9 cellular contexts compared by ENCODE assay signal in genomic region chr19:39957886-39958285, GRCh38. TPM values are rescaled to one million over a fixed set of nuclear protein-coding genes. Genes with fewer than 3 reads are reported as not detected.
DNase-seq lines count a peak whose midpoint lies in the region; ATAC-seq and TF ChIP-seq lines count a peak whose summit lies in the region.
"Not testable (repeated sequence)": the region's sequence is repeated elsewhere in the genome, so short reads cannot be mapped to it uniquely, and the experiment has no call there.
"Had no signal": no experiment of that assay in that cellular context is flagged by ENCODE, and none has a peak within 500 bp of the region (broad histone marks: within the 10 kb centered on the region; RNA-seq: fewer than 3 reads in every experiment).

No MANE protein-coding gene starts in this region.

- not testable (repeated sequence) for H3K4me3 ChIP-seq in CD8-positive, alpha-beta T cell (ENCODE audit: low read depth, low read length); OCI-LY3 (ENCODE audit: low read length); endodermal cell (ENCODE audit: low read length)

- H3K9me3 Mint-ChIP-seq in CD8-positive, alpha-beta T cell; activated CD8-positive, alpha-beta T cell treated with anti-CD3 and anti-CD28 coated beads for 36 hours; activated T-cell treated with anti-CD3 and anti-CD28 coated beads, Interleukin-2, amount 50 U/mL, for 72 hours; activated naive CD4-positive, alpha-beta T cell treated with anti-CD3 and anti-CD28 coated beads, Interleukin-2, amount 50 U/mL, for 24 hours; endodermal cell: not testable (repeated sequence)

- H3K27me3 Mint-ChIP-seq in CD8-positive, alpha-beta T cell (ENCODE audit: low read depth); T-helper 17 cell; activated CD8-positive, alpha-beta T cell treated with anti-CD3 and anti-CD28 coated beads for 36 hours; activated T-cell treated with anti-CD3 and anti-CD28 coated beads, Interleukin-2, amount 50 U/mL, for 72 hours (ENCODE audit: low read depth); activated naive CD4-positive, alpha-beta T cell treated with anti-CD3 and anti-CD28 coated beads, Interleukin-2, amount 50 U/mL, for 24 hours: not testable (repeated sequence)
- H3K27me3 Mint-ChIP-seq in endodermal cell (ENCODE audit: insufficient read depth), result peaks cover 11% of the 10 kb centered on the region

- not testable (repeated sequence) for H3K4me3 Mint-ChIP-seq in CD8-positive, alpha-beta T cell; activated CD8-positive, alpha-beta T cell treated with anti-CD3 and anti-CD28 coated beads for 36 hours; activated T-cell treated with anti-CD3 and anti-CD28 coated beads, Interleukin-2, amount 50 U/mL, for 72 hours; activated naive CD4-positive, alpha-beta T cell treated with anti-CD3 and anti-CD28 coated beads, Interleukin-2, amount 50 U/mL, for 24 hours; endodermal cell
- H3K4me3 Mint-ChIP-seq in T-helper 17 cell, result peak overlapping the region; percentile 12

- not testable (repeated sequence) for H3K27ac ChIP-seq in CD8-positive, alpha-beta T cell (ENCODE audit: low read depth, low read length); endodermal cell (ENCODE audit: low read depth, low read length)
- peak overlapping the region; percentile 74 for H3K27ac ChIP-seq in OCI-LY3 (ENCODE audit: low read length)

- not testable (repeated sequence) for H3K36me3 ChIP-seq in CD8-positive, alpha-beta T cell (ENCODE audit: insufficient read depth, low read length); OCI-LY3 (replicated peaks; ENCODE audit: low read depth, low read length); endodermal cell (ENCODE audit: control insufficient read depth, insufficient read depth, low read length)

- not testable (repeated sequence) for DNase-seq in CD8-positive, alpha-beta T cell; T-helper 17 cell; activated CD8-positive, alpha-beta T cell treated with anti-CD3 and anti-CD28 coated beads for 36 hours; activated T-cell treated with anti-CD3 and anti-CD28 coated beads, Interleukin-2, amount 50 U/mL, for 72 hours
- peak; percentile 59 for DNase-seq in endodermal cell
- peak; percentile 2 for DNase-seq in stimulated activated naive CD8-positive, alpha-beta T cell treated with anti-CD3 and anti-CD28 coated beads, Interleukin-15, Interleukin-2, amounts not matched to agents 100 U/mL and 50 U/mL, for 24 hours

- H3K27ac Mint-ChIP-seq in CD8-positive, alpha-beta T cell, result peak overlapping the region; percentile 67
- peak overlapping the region; percentile 2 for H3K27ac Mint-ChIP-seq in T-helper 17 cell
- H3K27ac Mint-ChIP-seq in activated CD8-positive, alpha-beta T cell treated with anti-CD3 and anti-CD28 coated beads for 36 hours, result peak overlapping the region; percentile 63
- peak overlapping the region; percentile 56 for H3K27ac Mint-ChIP-seq in activated T-cell treated with anti-CD3 and anti-CD28 coated beads, Interleukin-2, amount 50 U/mL, for 72 hours
- peak overlapping the region; percentile 30 for H3K27ac Mint-ChIP-seq in activated naive CD4-positive, alpha-beta T cell treated with anti-CD3 and anti-CD28 coated beads, Interleukin-2, amount 50 U/mL, for 24 hours
- H3K27ac Mint-ChIP-seq in endodermal cell, result not testable (repeated sequence)

- H3K36me3 Mint-ChIP-seq in CD8-positive, alpha-beta T cell; T-helper 17 cell (ENCODE audit: low read depth); activated CD8-positive, alpha-beta T cell treated with anti-CD3 and anti-CD28 coated beads for 36 hours (ENCODE audit: low read depth); activated T-cell treated with anti-CD3 and anti-CD28 coated beads, Interleukin-2, amount 50 U/mL, for 72 hours (ENCODE audit: insufficient read depth in 2 of 2); activated naive CD4-positive, alpha-beta T cell treated with anti-CD3 and anti-CD28 coated beads, Interleukin-2, amount 50 U/mL, for 24 hours; endodermal cell (ENCODE audit: low read depth): not testable (repeated sequence)

- not testable (repeated sequence) for TF ChIP-seq CTCF in CD8-positive, alpha-beta T cell (IDR thresholded peaks at IDR 0.05); OCI-LY3 (IDR thresholded peaks at IDR 0.05; ENCODE audit: low read depth, low read length); activated CD8-positive, alpha-beta T cell treated with anti-CD3 and anti-CD28 coated beads for 36 hours (IDR thresholded peaks at IDR 0.05); endodermal cell (conservative IDR thresholded peaks at IDR 0.05)

- not testable (repeated sequence) for H3K27me3 ChIP-seq in CD8-positive, alpha-beta T cell (ENCODE audit: insufficient read depth, low read length); OCI-LY3 (ENCODE audit: low read depth, low read length); endodermal cell (ENCODE audit: control insufficient read depth, insufficient read depth, low read length, poor library complexity, severe bottlenecking)

- peaks cover 38% of the 10 kb centered on the region for H3K4me1 ChIP-seq in CD8-positive, alpha-beta T cell (ENCODE audit: insufficient read depth, low read length)
- H3K4me1 ChIP-seq in OCI-LY3 (ENCODE audit: low read length), result peaks cover 61% of the 10 kb centered on the region
- H3K4me1 ChIP-seq in endodermal cell (ENCODE audit: control insufficient read depth, insufficient read depth, low read length), result not testable (repeated sequence)

- peaks cover 56% of the 10 kb centered on the region for H3K4me1 Mint-ChIP-seq in CD8-positive, alpha-beta T cell (ENCODE audit: low read depth)
- peaks cover 34% of the 10 kb centered on the region for H3K4me1 Mint-ChIP-seq in T-helper 17 cell
- peaks cover 45% of the 10 kb centered on the region for H3K4me1 Mint-ChIP-seq in activated CD8-positive, alpha-beta T cell treated with anti-CD3 and anti-CD28 coated beads for 36 hours (ENCODE audit: low read depth)
- H3K4me1 Mint-ChIP-seq in activated T-cell treated with anti-CD3 and anti-CD28 coated beads, Interleukin-2, amount 50 U/mL, for 72 hours (ENCODE audit: low read depth), result peaks cover 39% of the 10 kb centered on the region
- peaks cover 58% of the 10 kb centered on the region for H3K4me1 Mint-ChIP-seq in activated naive CD4-positive, alpha-beta T cell treated with anti-CD3 and anti-CD28 coated beads, Interleukin-2, amount 50 U/mL, for 24 hours
- peaks cover 15% of the 10 kb centered on the region for H3K4me1 Mint-ChIP-seq in endodermal cell

- 84 to 86% methylated on average over 3 to 5 of the region's 5 CpGs for WGBS in endodermal cell (ENCODE audit: insufficient coverage in 1 of 2, insufficient read length in 1 of 2), 2 experiments

- ATAC-seq in CD8-positive, alpha-beta T cell; T-helper 17 cell; activated CD8-positive, alpha-beta T cell treated with anti-CD3 and anti-CD28 coated beads for 36 hours; activated T-cell treated with anti-CD3 and anti-CD28 coated beads, Interleukin-2, amount 50 U/mL, for 72 hours (replicated peaks in 1 of 2); stimulated activated naive CD8-positive, alpha-beta T cell treated with anti-CD3 and anti-CD28 coated beads, Interleukin-15, Interleukin-2, amounts not matched to agents 100 U/mL and 50 U/mL, for 24 hours: not testable (repeated sequence)

- H4K20me1 ChIP-seq in OCI-LY3 (ENCODE audit: insufficient read depth, low read length), result not testable (repeated sequence)

- POLR2A ChIA-PET in CD8-positive, alpha-beta T cell (lab: Charles Lee), result interaction anchor here (1.1 kb wide), 1 partner anchor 12 kb away, joined by 4 read pairs; no protein-coding TSS in a partner anchor
- POLR2A ChIA-PET in activated CD8-positive, alpha-beta T cell treated with anti-CD3 and anti-CD28 coated beads for 36 hours (lab: Charles Lee), result interaction anchor here (0.6 to 1.8 kb wide), 3 partner anchors 13 to 623 kb away, joined by 3 to 7 read pairs (median 3); partner anchors contain the start of gene PSMC4

- H2AFZ ChIP-seq in OCI-LY3 (ENCODE audit: low read depth, low read length), result not testable (repeated sequence)

- H3K79me2 ChIP-seq in OCI-LY3 (ENCODE audit: low read length), result not testable (repeated sequence)

- peak overlapping the region; percentile 39 for H3K4me2 ChIP-seq in OCI-LY3 (ENCODE audit: low read length)

- H3K9ac ChIP-seq in OCI-LY3 (ENCODE audit: low read length), result peak overlapping the region; percentile 37; the same call in 1 of the 2 replicates
- H3K9ac ChIP-seq in endodermal cell (ENCODE audit: extremely low read depth, low read length, poor library complexity, severe bottlenecking), result not testable (repeated sequence)

- intact Hi-C loops in CD8-positive, alpha-beta T cell (cut with DNase I, micrococcal nuclease); activated CD8-positive, alpha-beta T cell treated with anti-CD3 and anti-CD28 coated beads for 36 hours (cut with micrococcal nuclease): not testable (repeated sequence)

- CTCF ChIA-PET in CD8-positive, alpha-beta T cell (lab: Charles Lee), result interaction anchor here (1.0 to 6.9 kb wide), 3 partner anchors 12 to 22 kb away, joined by 3 to 55 read pairs (median 3); partner anchors contain the start of gene PSMC4
- CTCF ChIA-PET in activated CD8-positive, alpha-beta T cell treated with anti-CD3 and anti-CD28 coated beads for 36 hours (lab: Charles Lee), result interaction anchor here (1.4 kb wide), 1 partner anchor 12 kb away, joined by 5 read pairs; no protein-coding TSS in a partner anchor

- not testable (repeated sequence) for H3K9me3 ChIP-seq in CD8-positive, alpha-beta T cell (ENCODE audit: low read length); OCI-LY3 (ENCODE audit: insufficient read depth, low read length); T-helper 17 cell (ENCODE audit: control insufficient read depth, low read length, poor library complexity, severe bottlenecking); endodermal cell (ENCODE audit: control insufficient read depth, low read length)

RNA-seq across cellular contexts. Expression of gene PSMC4, which starts 13.1 kb away (rescaled TPM):
- total RNA-seq in CD8-positive, alpha-beta T cell, result 10 to 100 TPM; 75.9 to 79.0 TPM
- 10 to 100 TPM; 82.2 to 87.5 TPM for total RNA-seq in T-helper 17 cell
- total RNA-seq in activated CD8-positive, alpha-beta T cell treated with anti-CD3 and anti-CD28 coated beads for 36 hours, result 100 to 1,000 TPM; 105 to 107 TPM
- 100 to 1,000 TPM; 101 to 114 TPM for total RNA-seq in activated T-cell treated with anti-CD3 and anti-CD28 coated beads, Interleukin-2, amount 50 U/mL, for 72 hours
- 10 to 100 TPM; 88.9 to 96.9 TPM for total RNA-seq in endodermal cell
- polyA plus RNA-seq in endodermal cell (2013, experiment 1 of 2), result 90.4 TPM
- polyA plus RNA-seq in endodermal cell (2013, experiment 2 of 2), result 90.5 TPM

RNA-seq across cellular contexts. Expression of gene FCGBP, which starts 23.5 kb away (rescaled TPM):
- total RNA-seq in CD8-positive, alpha-beta T cell, result 10 to 100 TPM; 28.1 to 31.9 TPM
- total RNA-seq in T-helper 17 cell (10 to 100 TPM in 1 of 2 donors, 1 to 10 TPM in 1; 9.1 to 10.1 TPM), endodermal cell (under 1 TPM; 0.29 to 0.62 TPM)
- 1 to 10 TPM; 4.8 to 6.9 TPM for total RNA-seq in activated CD8-positive, alpha-beta T cell treated with anti-CD3 and anti-CD28 coated beads for 36 hours
- 10 to 100 TPM in 1 of 2 donors, 1 to 10 TPM in 1; 7.2 to 13.4 TPM for total RNA-seq in activated T-cell treated with anti-CD3 and anti-CD28 coated beads, Interleukin-2, amount 50 U/mL, for 72 hours
- polyA plus RNA-seq in endodermal cell (2013, experiment 1 of 2), result 0.14 TPM
- polyA plus RNA-seq in endodermal cell (2013, experiment 2 of 2), result 0.33 TPM

RNA-seq across cellular contexts. Expression of gene ZNF546, which starts 39.0 kb away (rescaled TPM):
- total RNA-seq in CD8-positive, alpha-beta T cell, result 1 to 10 TPM; 1.6 to 2.4 TPM
- total RNA-seq in T-helper 17 cell (1 to 10 TPM; 2.5 to 2.7 TPM), endodermal cell (1 to 10 TPM; 2.5 to 4.6 TPM)
- total RNA-seq in activated CD8-positive, alpha-beta T cell treated with anti-CD3 and anti-CD28 coated beads for 36 hours, result 1 to 10 TPM; 5.2 to 5.6 TPM
- total RNA-seq in activated T-cell treated with anti-CD3 and anti-CD28 coated beads, Interleukin-2, amount 50 U/mL, for 72 hours, result 1 to 10 TPM; 4.5 to 6.1 TPM
- polyA plus RNA-seq in endodermal cell (2013, experiment 1 of 2), result 2.4 TPM
- 2.0 TPM for polyA plus RNA-seq in endodermal cell (2013, experiment 2 of 2)
- total RNA-seq: HT-29 had no signal
